In genomic region chr2:12008425-12009061, GRCh38 we compare ENCODE assay signal across 10 cellular contexts.
DNase-seq lines count a peak whose midpoint lies in the region; ATAC-seq and TF ChIP-seq lines count a peak whose summit lies in the region.
"Had no signal": no experiment of that assay in that cellular context is flagged by ENCODE, and none has a peak within 500 bp of the region (broad histone marks: within the 10 kb centered on the region; RNA-seq: fewer than 3 reads in every experiment).

No MANE protein-coding gene starts in this region.

- no peak for TF ChIP-seq CTCF in activated CD8-positive, alpha-beta T cell treated with anti-CD3 and anti-CD28 coated beads for 36 hours (IDR thresholded peaks at IDR 0.05)
- no peak for TF ChIP-seq CTCF in ovary (IDR thresholded peaks at IDR 0.05)

- DNase-seq in Daoy (ENCODE audit: low read depth) (peak; percentile 47), aorta (no peak), ovary (no peak)
- DNase-seq in activated CD8-positive, alpha-beta T cell treated with anti-CD3 and anti-CD28 coated beads for 36 hours = peak; percentile 14
- DNase-seq in activated CD8-positive, alpha-beta memory T cell treated with anti-CD3 and anti-CD28 coated beads, Interleukin-2, amount 10 ng/mL, durations not matched to agents 7 days and 5 days = no peak
- no peak for DNase-seq in stimulated activated CD4-positive, alpha-beta T cell treated with anti-CD3 and anti-CD28 coated beads, Interleukin-2, amount 100 ng/mL, for 24 hours
- DNase-seq: activated gamma-delta T cell, NCI-H446 treated with DMSO at 0.1 percent for 48 hours had no signal

- peaks cover 45% of the 10 kb centered on the region for H3K27me3 Mint-ChIP-seq in activated CD8-positive, alpha-beta T cell treated with anti-CD3 and anti-CD28 coated beads for 36 hours
- peaks cover 84% of the 10 kb centered on the region for H3K27me3 Mint-ChIP-seq in activated CD8-positive, alpha-beta memory T cell treated with anti-CD3 and anti-CD28 coated beads, Interleukin-2, amount 10 ng/mL, durations not matched to agents 7 days and 5 days

- H3K27ac ChIP-seq in aorta (ENCODE audit: low read depth in 1 of 2, low read length in 2 of 2) (no peak overlapping the region), ovary (no peak overlapping the region)

- no peak for TF ChIP-seq EP300 in ovary (IDR thresholded peaks at IDR 0.05)

- H3K36me3 Mint-ChIP-seq in activated CD8-positive, alpha-beta T cell treated with anti-CD3 and anti-CD28 coated beads for 36 hours (ENCODE audit: low read depth) = no peaks in the 10 kb centered on the region
- no peaks in the 10 kb centered on the region for H3K36me3 Mint-ChIP-seq in activated CD8-positive, alpha-beta memory T cell treated with anti-CD3 and anti-CD28 coated beads, Interleukin-2, amount 10 ng/mL, durations not matched to agents 7 days and 5 days

- peak; percentile 77 for ATAC-seq in GM21367 (IDR thresholded peaks at IDR 0.05; ENCODE audit: unreplicated experiment)
- ATAC-seq in HG03342 (IDR thresholded peaks at IDR 0.05; ENCODE audit: unreplicated experiment) = peak; percentile 76
- no peak for ATAC-seq in activated CD8-positive, alpha-beta T cell treated with anti-CD3 and anti-CD28 coated beads for 36 hours
- ATAC-seq in activated CD8-positive, alpha-beta memory T cell treated with anti-CD3 and anti-CD28 coated beads, Interleukin-2, amount 10 ng/mL, durations not matched to agents 7 days and 5 days = no peak
- no peak for ATAC-seq in aorta (ENCODE audit: low FRiP score)

- H3K27ac Mint-ChIP-seq in activated CD8-positive, alpha-beta T cell treated with anti-CD3 and anti-CD28 coated beads for 36 hours = no peak overlapping the region
- H3K27ac Mint-ChIP-seq in activated CD8-positive, alpha-beta memory T cell treated with anti-CD3 and anti-CD28 coated beads, Interleukin-2, amount 10 ng/mL, durations not matched to agents 7 days and 5 days = no peak overlapping the region

- no peaks in the 10 kb centered on the region for H3K27me3 ChIP-seq in aorta (ENCODE audit: control insufficient read depth in 1 of 2, insufficient read depth in 2 of 2, low read length in 1 of 2)
- no peaks in the 10 kb centered on the region for H3K27me3 ChIP-seq in ovary

- intact Hi-C loops in activated CD8-positive, alpha-beta T cell treated with anti-CD3 and anti-CD28 coated beads for 36 hours (cut with micrococcal nuclease) = loop anchor here (5.0 to 10.0 kb wide), 2 partner anchors 176 to 496 kb away; no protein-coding TSS in a partner anchor
- intact Hi-C loops in aorta (cut with DNase I) (no loop called here), ovary (cut with DNase I) (no loop called here)

- no peak overlapping the region for H3K4me3 Mint-ChIP-seq in activated CD8-positive, alpha-beta T cell treated with anti-CD3 and anti-CD28 coated beads for 36 hours
- no peak overlapping the region for H3K4me3 Mint-ChIP-seq in activated CD8-positive, alpha-beta memory T cell treated with anti-CD3 and anti-CD28 coated beads, Interleukin-2, amount 10 ng/mL, durations not matched to agents 7 days and 5 days

- POLR2A ChIA-PET in activated CD8-positive, alpha-beta T cell treated with anti-CD3 and anti-CD28 coated beads for 36 hours (lab: Charles Lee) = no interaction called here

- peaks cover 25% of the 10 kb centered on the region for H3K4me1 Mint-ChIP-seq in activated CD8-positive, alpha-beta T cell treated with anti-CD3 and anti-CD28 coated beads for 36 hours (ENCODE audit: low read depth)
- H3K4me1 Mint-ChIP-seq in activated CD8-positive, alpha-beta memory T cell treated with anti-CD3 and anti-CD28 coated beads, Interleukin-2, amount 10 ng/mL, durations not matched to agents 7 days and 5 days = peaks cover 12% of the 10 kb centered on the region

- H3K4me1 ChIP-seq in aorta (ENCODE audit: control insufficient read depth in 1 of 2, insufficient read depth in 2 of 2, low read length in 2 of 2) (no peaks in the 10 kb centered on the region), ovary (ENCODE audit: insufficient read depth) (no peaks in the 10 kb centered on the region)

- WGBS in aorta, 2 donors = 78 to 80% methylated on average over 6 of the region's 6 CpGs
- WGBS in ovary, 3 donors = 75 to 82% (median 81%) methylated on average over 6 of the region's 6 CpGs

- CTCF ChIA-PET in activated CD8-positive, alpha-beta T cell treated with anti-CD3 and anti-CD28 coated beads for 36 hours (lab: Charles Lee) = no interaction called here
- CTCF ChIA-PET in activated CD8-positive, alpha-beta memory T cell treated with anti-CD3 and anti-CD28 coated beads, Interleukin-2, amount 10 ng/mL, durations not matched to agents 7 days and 5 days (lab: Charles Lee) = no interaction called here

- H3K4me3 ChIP-seq in aorta (ENCODE audit: low read length in 2 of 2) (no peak overlapping the region), ovary (no peak overlapping the region)

- no peaks in the 10 kb centered on the region for H3K9me3 ChIP-seq in aorta (ENCODE audit: control insufficient read depth, low read length)
- no peaks in the 10 kb centered on the region for H3K9me3 ChIP-seq in ovary

- no peak for TF ChIP-seq POLR2A in ovary (IDR thresholded peaks at IDR 0.05)

- H3K36me3 ChIP-seq in aorta (ENCODE audit: control insufficient read depth in 1 of 2, insufficient read depth in 2 of 2, low read length in 1 of 2) (no peaks in the 10 kb centered on the region), ovary (no peaks in the 10 kb centered on the region)

- H3K9me3 Mint-ChIP-seq in activated CD8-positive, alpha-beta T cell treated with anti-CD3 and anti-CD28 coated beads for 36 hours = no peaks in the 10 kb centered on the region
- no peaks in the 10 kb centered on the region for H3K9me3 Mint-ChIP-seq in activated CD8-positive, alpha-beta memory T cell treated with anti-CD3 and anti-CD28 coated beads, Interleukin-2, amount 10 ng/mL, durations not matched to agents 7 days and 5 days (ENCODE audit: low read depth)

Comparison
In these comparisons a context has a peak if more than half of its experiments do, and no peak if none do; other contexts are left out.
1. DNase-seq: peak in Daoy (single experiment) and activated CD8-positive, alpha-beta T cell treated with anti-CD3 and anti-CD28 coated beads for 36 hours (single experiment); none in activated CD8-positive, alpha-beta memory T cell treated with anti-CD3 and anti-CD28 coated beads, Interleukin-2, amount 10 ng/mL, durations not matched to agents 7 days and 5 days (single experiment), aorta (0 of 2), ovary (0 of 5) and stimulated activated CD4-positive, alpha-beta T cell treated with anti-CD3 and anti-CD28 coated beads, Interleukin-2, amount 100 ng/mL, for 24 hours (0 of 2).
2. ATAC-seq: peak in GM21367 (single experiment) and HG03342 (single experiment); none in activated CD8-positive, alpha-beta T cell treated with anti-CD3 and anti-CD28 coated beads for 36 hours (single experiment), activated CD8-positive, alpha-beta memory T cell treated with anti-CD3 and anti-CD28 coated beads, Interleukin-2, amount 10 ng/mL, durations not matched to agents 7 days and 5 days (single experiment) and aorta (single experiment).